27 cellular contexts compared by ENCODE assay signal in genomic region chr18:76613721-76614120, GRCh38.
"Had no signal": no experiment of that assay in that cellular context is flagged by ENCODE, and none has a peak within 500 bp of the region (broad histone marks: within the 10 kb centered on the region; RNA-seq: fewer than 3 reads in every experiment).

No MANE protein-coding gene starts in this region.

- H3K4me1 ChIP-seq: psoas muscle, sigmoid colon had no signal

- H3K4me3 ChIP-seq: neural progenitor cell, pancreas, psoas muscle, right lobe of liver, sigmoid colon, stomach, thoracic aorta, thyroid gland, tibial nerve, upper lobe of left lung, vagina had no signal

- H3K4me3 Mint-ChIP-seq: naive thymus-derived CD8-positive, alpha-beta T cell; natural killer cell treated with Interleukin-12 subunit alpha and Interleukin-12 subunit beta and Interleukin-15 and Interleukin-18, amount 100 ng/mL, for 72 hours; neural progenitor cell; stimulated activated effector memory CD8-positive, alpha-beta T cell treated with anti-CD3 and anti-CD28 coated beads, Interleukin-12 subunit alpha, Interleukin-12 subunit beta, amount 100 ng/mL, for 72 hours; stimulated activated naive B cell treated with anti-CD40 and anti-IgM and Interleukin-4, amounts not matched to agents 10 μg/mL and 1 μg/mL and 100 μg/mL, for 72 hours; stimulated activated naive CD8-positive, alpha-beta T cell treated with anti-CD3 and anti-CD28 coated beads, Interleukin-15, Interleukin-2, amounts not matched to agents 100 ng/mL and 50 ng/mL, for 24 hours had no signal

- H3K4me2 ChIP-seq: neural progenitor cell had no signal

- H3K27me3 ChIP-seq: neural progenitor cell, neutrophil, pancreas, right lobe of liver, sigmoid colon, stomach, thyroid gland, tibial nerve, upper lobe of left lung, vagina had no signal

- FAIRE-seq: pancreas, small intestine, urothelium cell line had no signal

- H3K4me1 Mint-ChIP-seq: naive thymus-derived CD8-positive, alpha-beta T cell; stimulated activated effector memory CD8-positive, alpha-beta T cell treated with anti-CD3 and anti-CD28 coated beads, Interleukin-12 subunit alpha, Interleukin-12 subunit beta, amount 100 ng/mL, for 72 hours; stimulated activated naive B cell treated with anti-CD40 and anti-IgM and Interleukin-4, amounts not matched to agents 10 μg/mL and 1 μg/mL and 100 μg/mL, for 72 hours had no signal

- H3K27ac Mint-ChIP-seq: naive thymus-derived CD8-positive, alpha-beta T cell; natural killer cell treated with Interleukin-12 subunit alpha and Interleukin-12 subunit beta and Interleukin-15 and Interleukin-18, amount 100 ng/mL, for 72 hours; neural progenitor cell; stimulated activated effector memory CD8-positive, alpha-beta T cell treated with anti-CD3 and anti-CD28 coated beads, Interleukin-12 subunit alpha, Interleukin-12 subunit beta, amount 100 ng/mL, for 72 hours; stimulated activated naive B cell treated with anti-CD40 and anti-IgM and Interleukin-4, amounts not matched to agents 10 μg/mL and 1 μg/mL and 100 μg/mL, for 72 hours; stimulated activated naive CD8-positive, alpha-beta T cell treated with anti-CD3 and anti-CD28 coated beads, Interleukin-15, Interleukin-2, amounts not matched to agents 100 ng/mL and 50 ng/mL, for 24 hours had no signal

- H3K9me3 ChIP-seq: neutrophil, pancreas, psoas muscle, right lobe of liver, sigmoid colon, stomach, thoracic aorta, thyroid gland, tibial nerve, upper lobe of left lung, vagina had no signal

- H3K36me3 Mint-ChIP-seq: naive thymus-derived CD8-positive, alpha-beta T cell; natural killer cell treated with Interleukin-12 subunit alpha and Interleukin-12 subunit beta and Interleukin-15 and Interleukin-18, amount 100 ng/mL, for 72 hours; neural progenitor cell; stimulated activated effector memory CD8-positive, alpha-beta T cell treated with anti-CD3 and anti-CD28 coated beads, Interleukin-12 subunit alpha, Interleukin-12 subunit beta, amount 100 ng/mL, for 72 hours; stimulated activated naive B cell treated with anti-CD40 and anti-IgM and Interleukin-4, amounts not matched to agents 10 μg/mL and 1 μg/mL and 100 μg/mL, for 72 hours had no signal

- H3K27me3 Mint-ChIP-seq: stimulated activated naive CD8-positive, alpha-beta T cell treated with anti-CD3 and anti-CD28 coated beads, Interleukin-15, Interleukin-2, amounts not matched to agents 100 ng/mL and 50 ng/mL, for 24 hours had no signal

- H2AFZ ChIP-seq: neural progenitor cell had no signal

- H3K27ac ChIP-seq: neural progenitor cell, neutrophil, pancreas, psoas muscle, right lobe of liver, sigmoid colon, stomach, thoracic aorta, thyroid gland, tibial nerve, upper lobe of left lung, vagina had no signal

- H3K36me3 ChIP-seq: neural progenitor cell, neutrophil, pancreas, right lobe of liver, sigmoid colon, stomach, thoracic aorta, thyroid gland, tibial nerve, upper lobe of left lung, vagina had no signal

- DNase-seq: naive thymus-derived CD8-positive, alpha-beta T cell; nucleus accumbens; pancreas; psoas muscle; right lobe of liver; sigmoid colon; small intestine; stimulated activated CD4-positive, alpha-beta T cell treated with anti-CD3 and anti-CD28 coated beads, Interleukin-15, amount 100 ng/mL, for 24 hours; stimulated activated CD4-positive, alpha-beta T cell treated with anti-CD3 and anti-CD28 coated beads, Interleukin-2, amount 100 ng/mL, for 24 hours; stimulated activated CD4-positive, alpha-beta T cell treated with anti-CD3 and anti-CD28 coated beads, Interleukin-2, amount 100 ng/mL, for 48 hours; stimulated activated CD4-positive, alpha-beta T cell treated with anti-CD3 and anti-CD28 coated beads, Interleukin-4, amount 100 ng/mL, for 24 hours; stimulated activated naive B cell treated with anti-CD40 and anti-IgM and Interleukin-4, amounts not matched to agents 10 μg/mL and 1 μg/mL and 100 μg/mL, for 72 hours; stimulated activated naive CD4-positive, alpha-beta T cell treated with Interleukin-2 at 50 U/mL for 16 hours; stomach; thyroid gland; trophoblast cell had no signal

- H3K9ac ChIP-seq: neural progenitor cell had no signal

- ATAC-seq: naive thymus-derived CD8-positive, alpha-beta T cell; natural killer cell treated with Interleukin-12 subunit alpha and Interleukin-12 subunit beta and Interleukin-15 and Interleukin-18, amount 100 ng/mL, for 72 hours; pancreas; psoas muscle; right cardiac atrium; right lobe of liver; stimulated activated effector memory CD8-positive, alpha-beta T cell treated with anti-CD3 and anti-CD28 coated beads, Interleukin-12 subunit alpha, Interleukin-12 subunit beta, amount 100 ng/mL, for 72 hours; stimulated activated naive B cell treated with anti-CD40 and anti-IgM and Interleukin-4, amounts not matched to agents 10 μg/mL and 1 μg/mL and 100 μg/mL, for 72 hours had no signal

- H3K9me3 Mint-ChIP-seq: naive thymus-derived CD8-positive, alpha-beta T cell; stimulated activated effector memory CD8-positive, alpha-beta T cell treated with anti-CD3 and anti-CD28 coated beads, Interleukin-12 subunit alpha, Interleukin-12 subunit beta, amount 100 ng/mL, for 72 hours; stimulated activated naive CD8-positive, alpha-beta T cell treated with anti-CD3 and anti-CD28 coated beads, Interleukin-15, Interleukin-2, amounts not matched to agents 100 ng/mL and 50 ng/mL, for 24 hours had no signal
